ENCODE assay signal across 21 cellular contexts in the genomic region with DNA sequence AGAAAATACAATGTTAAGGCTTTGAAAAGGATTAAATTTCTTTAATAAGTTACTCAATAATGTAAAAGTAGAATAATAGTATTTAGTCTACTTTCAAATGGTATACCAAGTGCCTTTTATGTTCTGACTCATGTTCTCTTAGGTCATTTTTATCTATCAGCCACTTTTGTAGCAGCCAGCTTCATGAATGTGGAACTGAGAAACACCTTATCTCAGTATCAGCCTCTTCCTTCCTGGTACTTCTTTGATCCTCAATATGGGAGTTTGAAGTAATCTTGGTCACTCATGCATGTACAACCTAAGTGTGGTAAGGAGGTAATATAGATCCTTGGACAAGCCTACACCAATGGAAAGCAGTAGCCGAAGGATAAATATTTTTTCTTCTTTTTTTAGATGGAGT.
DNase-seq lines count a peak whose midpoint lies in the region; ATAC-seq and TF ChIP-seq lines count a peak whose summit lies in the region.
"Had no signal": no experiment of that assay in that cellular context is flagged by ENCODE, and none has a peak within 500 bp of the region (broad histone marks: within the 10 kb centered on the region; RNA-seq: fewer than 3 reads in every experiment).

No MANE protein-coding gene starts in this region.

- no peaks in the 10 kb centered on the region for H3K27me3 ChIP-seq in neural progenitor cell
- H3K27me3 ChIP-seq: Peyer's patch had no signal

- H3K27ac ChIP-seq in neural progenitor cell: no peak overlapping the region
- H3K27ac ChIP-seq: Peyer's patch had no signal

- no peak overlapping the region for H3K27ac Mint-ChIP-seq in neural progenitor cell
- no peak overlapping the region for H3K27ac Mint-ChIP-seq in activated T-helper 17 cell treated with anti-CD3 and anti-CD28 coated beads, Interleukin-2, amount 50 U/mL, for 72 hours
- H3K27ac Mint-ChIP-seq: B cell; CD4-positive, alpha-beta T cell; HFFc6 had no signal

- no peaks in the 10 kb centered on the region for H3K9me3 ChIP-seq in neural progenitor cell (ENCODE audit: low read depth)
- H3K9me3 ChIP-seq: Peyer's patch, SK-N-SH had no signal

- H3K4me3 Mint-ChIP-seq in neural progenitor cell: no peak overlapping the region
- H3K4me3 Mint-ChIP-seq in activated T-helper 17 cell treated with anti-CD3 and anti-CD28 coated beads, Interleukin-2, amount 50 U/mL, for 72 hours: no peak overlapping the region
- H3K4me3 Mint-ChIP-seq: B cell; CD4-positive, alpha-beta T cell; HFFc6 had no signal

- H3K9ac ChIP-seq in neural progenitor cell: no peak overlapping the region
- H3K9ac ChIP-seq: SK-N-SH had no signal

- peak; percentile 71 for ATAC-seq in GM18858 (IDR thresholded peaks at IDR 0.05; ENCODE audit: unreplicated experiment)
- ATAC-seq in GM21786 (IDR thresholded peaks at IDR 0.05; ENCODE audit: unreplicated experiment): peak; percentile 91
- peak; percentile 73 for ATAC-seq in HG03064 (IDR thresholded peaks at IDR 0.05; ENCODE audit: low read depth, unreplicated experiment)
- ATAC-seq in activated T-helper 17 cell treated with anti-CD3 and anti-CD28 coated beads, Interleukin-2, amount 50 U/mL, for 72 hours (replicated peaks): no peak
- ATAC-seq: K562 had no signal

- H3K79me2 ChIP-seq in neural progenitor cell (ENCODE audit: low read depth): no peaks in the 10 kb centered on the region

- no peaks in the 10 kb centered on the region for H4K20me1 ChIP-seq in neural progenitor cell (ENCODE audit: low read depth)

- no peaks in the 10 kb centered on the region for H3K9me3 Mint-ChIP-seq in neural progenitor cell
- H3K9me3 Mint-ChIP-seq in activated T-helper 17 cell treated with anti-CD3 and anti-CD28 coated beads, Interleukin-2, amount 50 U/mL, for 72 hours: peaks cover 14% of the 10 kb centered on the region

- no peaks in the 10 kb centered on the region for H3K27me3 Mint-ChIP-seq in neural progenitor cell (ENCODE audit: insufficient read depth, low read depth)
- H3K27me3 Mint-ChIP-seq in activated T-helper 17 cell treated with anti-CD3 and anti-CD28 coated beads, Interleukin-2, amount 50 U/mL, for 72 hours: no peaks in the 10 kb centered on the region
- H3K27me3 Mint-ChIP-seq: B cell; CD4-positive, alpha-beta T cell had no signal

- no peaks in the 10 kb centered on the region for H3F3A ChIP-seq in neural progenitor cell (ENCODE audit: low read depth)

- H3K4me1 ChIP-seq in neural progenitor cell: no peaks in the 10 kb centered on the region
- H3K4me1 ChIP-seq: Peyer's patch had no signal

- H3K4me3 ChIP-seq in neural progenitor cell: no peak overlapping the region
- H3K4me3 ChIP-seq: K562, Peyer's patch had no signal

- H3K36me3 ChIP-seq in neural progenitor cell: no peaks in the 10 kb centered on the region
- H3K36me3 ChIP-seq: Peyer's patch had no signal

- no peak for TF ChIP-seq CTCF in neural progenitor cell (IDR thresholded peaks at IDR 0.05)

- H3K36me3 Mint-ChIP-seq in neural progenitor cell: no peaks in the 10 kb centered on the region
- H3K36me3 Mint-ChIP-seq in activated T-helper 17 cell treated with anti-CD3 and anti-CD28 coated beads, Interleukin-2, amount 50 U/mL, for 72 hours (ENCODE audit: low read depth): no peaks in the 10 kb centered on the region

- peaks cover 2% of the 10 kb centered on the region for H3K4me1 Mint-ChIP-seq in neural progenitor cell
- H3K4me1 Mint-ChIP-seq in activated T-helper 17 cell treated with anti-CD3 and anti-CD28 coated beads, Interleukin-2, amount 50 U/mL, for 72 hours: no peaks in the 10 kb centered on the region
- H3K4me1 Mint-ChIP-seq: B cell had no signal

- no peak overlapping the region for H2AFZ ChIP-seq in neural progenitor cell (replicated peaks)

- H3K4me2 ChIP-seq in neural progenitor cell: no peak overlapping the region
- H3K4me2 ChIP-seq: SK-N-SH had no signal

- peak; percentile 68 for DNase-seq in OCI-M1 (lab: John Stamatoyannopoulos, UW)
- DNase-seq in COLO829 (ENCODE audit: low spot score): no peak
- no peak for DNase-seq in neural progenitor cell (ENCODE audit: low spot score)
- no peak for DNase-seq in NOMO-1 treated with DMSO at 0.1 percent for 48 hours (lab: John Stamatoyannopoulos, UW; ENCODE audit: unreplicated experiment)
- DNase-seq: ACHN; CD4-positive, alpha-beta T cell; DND-41; GDM1; HFFc6; NCI-H1048; NCI-H146; NCI-H2107; Peyer's patch; Right ventricle myocardium superior; SK-N-SH had no signal
